In genomic region chr3:29335438-29335837, GRCh38 we compare ENCODE assay signal across 8 cellular contexts. TPM values are rescaled to one million over a fixed set of nuclear protein-coding genes. Genes with fewer than 3 reads are reported as not detected.
DNase-seq lines count a peak whose midpoint lies in the region; ATAC-seq and FAIRE-seq lines count a peak whose summit lies in the region.

No MANE protein-coding gene starts in this region.

- ATAC-seq in GM18519 (IDR thresholded peaks at IDR 0.05; ENCODE audit: low FRiP score, unreplicated experiment) = no peak

- peak; percentile 87 for DNase-seq in NCI-H446 treated with DMSO at 0.1 percent for 48 hours (lab: John Stamatoyannopoulos, UW)
- peak; percentile 96 for DNase-seq in dermis blood vessel endothelial cell
- DNase-seq in medulla oblongata (ENCODE audit: extremely low spot score) = peak; percentile 74
- peak; percentile 82 for DNase-seq in urothelium cell line (ENCODE audit: low spot score)
- DNase-seq in stimulated activated CD4-positive, alpha-beta T cell treated with anti-CD3 and anti-CD28 coated beads, Interleukin-2, amount 100 ng/mL, for 24 hours = no peak
- no peak for DNase-seq in SKM-1 treated with dmso at 0.1 percent for 144 hours (lab: John Stamatoyannopoulos, UW; ENCODE audit: unreplicated experiment)

- FAIRE-seq in G401.6 (lab: Jason Lieb, UNC) (peak; percentile 98), urothelium cell line (lab: Jason Lieb, UNC) (peak; percentile 58)

RNA-seq across cellular contexts. Expression of gene RBMS3, which starts 54.6 kb away (rescaled TPM):
- 25.9 and 37.6 TPM in 2 replicates for total RNA-seq in dermis blood vessel endothelial cell

Comparison
In these comparisons a context has a peak if more than half of its experiments do, and no peak if none do; other contexts are left out.
1. DNase-seq: peak in NCI-H446 treated with DMSO at 0.1 percent for 48 hours (single experiment), dermis blood vessel endothelial cell (single experiment), medulla oblongata (single experiment) and urothelium cell line (single experiment); none in stimulated activated CD4-positive, alpha-beta T cell treated with anti-CD3 and anti-CD28 coated beads, Interleukin-2, amount 100 ng/mL, for 24 hours (0 of 2) and SKM-1 treated with dmso at 0.1 percent for 144 hours (single experiment).